17 cellular contexts compared by ENCODE assay signal in the genomic region with DNA sequence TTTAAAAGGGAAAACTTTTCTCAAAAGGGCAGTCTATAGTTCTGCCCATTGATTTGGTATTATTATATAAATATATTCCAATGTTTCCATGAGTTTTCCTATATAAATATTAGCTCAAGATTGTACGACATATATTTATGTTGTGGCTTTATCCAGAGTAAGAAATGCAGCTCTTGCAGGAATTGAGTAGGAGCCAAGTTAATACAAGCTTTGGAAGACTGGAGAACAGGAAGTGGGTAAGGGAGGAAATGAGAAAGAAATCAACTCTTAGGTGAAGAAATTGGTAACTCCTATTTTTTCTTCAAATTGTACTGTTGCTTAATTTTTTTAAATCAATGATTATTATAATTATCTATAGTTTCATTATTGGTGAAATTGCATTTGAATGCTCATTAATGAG.
DNase-seq lines count a peak whose midpoint lies in the region; ATAC-seq and TF ChIP-seq lines count a peak whose summit lies in the region.
"Had no signal": no experiment of that assay in that cellular context is flagged by ENCODE, and none has a peak within 500 bp of the region (broad histone marks: within the 10 kb centered on the region; RNA-seq: fewer than 3 reads in every experiment).

No MANE protein-coding gene starts in this region.

- H2AFZ ChIP-seq in SK-N-SH (ENCODE audit: low read depth) = no peak overlapping the region
- H2AFZ ChIP-seq: hepatocyte had no signal

- H3K27ac ChIP-seq in SK-N-SH (ENCODE audit: low read depth in 2 of 2, low read length in 1 of 2) (peak overlapping the region in 1 of 2 experiments; percentile 16; a peak in 1 of 4 replicates), endodermal cell (ENCODE audit: low read depth, low read length) (no peak overlapping the region)
- H3K27ac ChIP-seq: hepatocyte, upper lobe of right lung had no signal

- no peak overlapping the region for H3K4me3 Mint-ChIP-seq in endodermal cell

- peaks cover 5% of the 10 kb centered on the region for H3K9me3 Mint-ChIP-seq in endodermal cell

- H3K27me3 ChIP-seq in SK-N-SH (ENCODE audit: insufficient read depth) = no peaks in the 10 kb centered on the region
- no peaks in the 10 kb centered on the region for H3K27me3 ChIP-seq in endodermal cell (ENCODE audit: control insufficient read depth, insufficient read depth, low read length, poor library complexity, severe bottlenecking)
- H3K27me3 ChIP-seq: hepatocyte, upper lobe of right lung had no signal

- no peak for ATAC-seq in GM21576 (IDR thresholded peaks at IDR 0.05; ENCODE audit: unreplicated experiment)
- ATAC-seq: upper lobe of right lung had no signal

- no peaks in the 10 kb centered on the region for H3K4me1 Mint-ChIP-seq in endodermal cell

- POLR2A ChIA-PET in SK-N-SH (lab: Yijun Ruan, JAX) = no interaction called here

- H4K20me1 ChIP-seq in SK-N-SH (ENCODE audit: insufficient read depth) = no peaks in the 10 kb centered on the region

- H3K9me2 ChIP-seq in SK-N-SH = no peaks in the 10 kb centered on the region

- H3K4me1 ChIP-seq in SK-N-SH (ENCODE audit: control insufficient read depth in 1 of 2, insufficient read depth in 2 of 2, low read depth in 1 of 2, low read length in 1 of 2) (peaks cover 0 to 5% of the 10 kb centered on the region in 2 experiments; a peak in 1 of 4 replicates), endodermal cell (ENCODE audit: control insufficient read depth, insufficient read depth, low read length) (no peaks in the 10 kb centered on the region)
- H3K4me1 ChIP-seq: upper lobe of right lung had no signal

- H3K79me2 ChIP-seq in SK-N-SH (ENCODE audit: insufficient read depth) = no peaks in the 10 kb centered on the region
- H3K79me2 ChIP-seq: hepatocyte had no signal

- H3K9ac ChIP-seq in SK-N-SH = no peak overlapping the region
- no peak overlapping the region for H3K9ac ChIP-seq in endodermal cell (ENCODE audit: extremely low read depth, low read length, poor library complexity, severe bottlenecking)

- 65% methylated on average over 1 of the region's 1 CpG for WGBS in SK-N-SH (ENCODE audit: low lambda C conversion rate)
- 100% methylated on average over 1 of the region's 1 CpG for WGBS in endodermal cell (ENCODE audit: insufficient coverage in 1 of 2, insufficient read length in 1 of 2), 2 experiments

- H3K27me3 Mint-ChIP-seq in endodermal cell (ENCODE audit: insufficient read depth) = no peaks in the 10 kb centered on the region

- CTCF ChIA-PET in SK-N-SH (lab: Yijun Ruan, JAX) = no interaction called here

- DNase-seq in A172 (ENCODE audit: low spot score) (peak; percentile 42), GM04504 (ENCODE audit: low read depth) (peak; percentile 18), SK-N-SH (no peak), fibroblast of villous mesenchyme (ENCODE audit: low read depth) (peak; percentile 69), epidermal melanocyte (ENCODE audit: insufficient read length, low spot score) (no peak), endodermal cell (no peak)
- no peak for DNase-seq in stimulated activated CD4-positive, alpha-beta T cell treated with anti-CD3 and anti-CD28 coated beads, Interleukin-4, amount 100 ng/mL, for 24 hours
- DNase-seq: activated CD4-positive, CD25-positive, alpha-beta regulatory T cell; amygdala; effector memory CD4-positive, alpha-beta T cell; NCI-H146; NCI-H774; stimulated activated CD4-positive, alpha-beta T cell treated with anti-CD3 and anti-CD28 coated beads, Interleukin-15, amount 100 ng/mL, for 24 hours; upper lobe of right lung had no signal

- TF ChIP-seq CTCF in SK-N-SH (IDR thresholded peaks at IDR 0.05) = no peak
- TF ChIP-seq CTCF in fibroblast of villous mesenchyme (IDR thresholded peaks at IDR 0.05; ENCODE audit: insufficient read depth, low read depth, low read length) = no peak
- TF ChIP-seq CTCF in endodermal cell (conservative IDR thresholded peaks at IDR 0.05) = no peak

- no peak overlapping the region for H3K27ac Mint-ChIP-seq in endodermal cell

- H3K9me3 ChIP-seq in SK-N-SH (no peaks in the 10 kb centered on the region), endodermal cell (ENCODE audit: control insufficient read depth, low read length) (peaks cover 18% of the 10 kb centered on the region)
- H3K9me3 ChIP-seq: upper lobe of right lung had no signal

- no peak overlapping the region for H3K4me3 ChIP-seq in SK-N-SH (ENCODE audit: low read depth in 2 of 2, low read length in 1 of 2)
- no peak overlapping the region for H3K4me3 ChIP-seq in fibroblast of villous mesenchyme (ENCODE audit: low read depth, low read length)
- no peak overlapping the region for H3K4me3 ChIP-seq in endodermal cell (ENCODE audit: low read length)
- H3K4me3 ChIP-seq: hepatocyte, lung, upper lobe of right lung had no signal

- H3K36me3 ChIP-seq in SK-N-SH (replicated peaks in 1 of 2; ENCODE audit: control insufficient read depth in 1 of 2, insufficient read depth in 2 of 2, low read length in 1 of 2) (peaks cover 11 to 42% of the 10 kb centered on the region in 2 experiments), endodermal cell (ENCODE audit: control insufficient read depth, insufficient read depth, low read length) (peaks cover 70% of the 10 kb centered on the region)

- TF ChIP-seq RAD21 in SK-N-SH (IDR thresholded peaks at IDR 0.05; ENCODE audit: low read length) = no peak

- H3K36me3 Mint-ChIP-seq in endodermal cell (ENCODE audit: low read depth) = peaks cover 58% of the 10 kb centered on the region

- no peak for TF ChIP-seq EP300 in SK-N-SH (IDR thresholded peaks at IDR 0.05; ENCODE audit: borderline replicate concordance in 1 of 2, low read depth in 1 of 2, low read length in 1 of 2)

- H3K4me2 ChIP-seq in SK-N-SH = no peak overlapping the region
- H3K4me2 ChIP-seq: hepatocyte had no signal

- H3F3A ChIP-seq in SK-N-SH (replicated peaks; ENCODE audit: insufficient read depth) = peaks cover 11% of the 10 kb centered on the region

TF ChIP-seq in SK-N-SH, 30 proteins besides CTCF, POLR2A, EP300 and RAD21:
- TF ChIP-seq NFIC (IDR thresholded peaks at IDR 0.05; ENCODE audit: borderline replicate concordance) (peak; percentile 18; the same call in 1 of the 2 replicates), GATA2 (CRISPR knock-in tag; IDR thresholded peaks at IDR 0.05) (no peak)

Comparison
In these comparisons a context has a peak if more than half of its experiments do, and no peak if none do; other contexts are left out.
1. DNase-seq: peak in A172 (single experiment), GM04504 (single experiment) and fibroblast of villous mesenchyme (single experiment); none in SK-N-SH (single experiment), stimulated activated CD4-positive, alpha-beta T cell treated with anti-CD3 and anti-CD28 coated beads, Interleukin-4, amount 100 ng/mL, for 24 hours (single experiment), epidermal melanocyte (single experiment) and endodermal cell (single experiment).